ENCODE assay signal across 8 cellular contexts in genomic region chr1:232950197-232950918, GRCh38. TPM values are rescaled to one million over a fixed set of nuclear protein-coding genes. Genes with fewer than 3 reads are reported as not detected.
DNase-seq lines count a peak whose midpoint lies in the region; ATAC-seq and TF ChIP-seq lines count a peak whose summit lies in the region.

A gene with protein sequence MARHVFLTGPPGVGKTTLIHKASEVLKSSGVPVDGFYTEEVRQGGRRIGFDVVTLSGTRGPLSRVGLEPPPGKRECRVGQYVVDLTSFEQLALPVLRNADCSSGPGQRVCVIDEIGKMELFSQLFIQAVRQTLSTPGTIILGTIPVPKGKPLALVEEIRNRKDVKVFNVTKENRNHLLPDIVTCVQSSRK (plus strand): TSS chr1:232950611. CDS start chr1:232950711, 100 bp downstream.

- peak; percentile 98 for DNase-seq in GM23248
- peak; percentile 86 to 90 for DNase-seq in Kasumi-1 (lab: John Stamatoyannopoulos, UW)
- DNase-seq in RWPE1 (ENCODE audit: low spot score): peak; percentile 98
- peak; percentile 89 for DNase-seq in fibroblast of mammary gland (ENCODE audit: low read depth)
- DNase-seq in natural killer cell: peak; percentile 94
- DNase-seq in stimulated activated naive CD4-positive, alpha-beta T cell treated with Interleukin-2 at 50 U/mL for 16 hours (lab: John Stamatoyannopoulos, UW): peak; percentile 89

- in situ Hi-C loops in GM23248 (cut with MboI): loop anchor here (10.0 kb wide), 1 partner anchor 316 kb away; the partner anchor contains the start of gene SIPA1L2

- H3K9me2 ChIP-seq in DOHH2 (replicated peaks; ENCODE audit: control insufficient read depth, low read length) (no peaks in the 10 kb centered on the region; the same call in 1 of the 2 replicates), GM23248 (ENCODE audit: insufficient read depth) (no peaks in the 10 kb centered on the region)

- TF ChIP-seq CTCF in DOHH2 (IDR thresholded peaks at IDR 0.05; ENCODE audit: low read depth, low read length, poor library complexity, severe bottlenecking): no peak
- no peak for TF ChIP-seq CTCF in RWPE1 (conservative IDR thresholded peaks at IDR 0.05; ENCODE audit: low read depth)
- no peak for TF ChIP-seq CTCF in fibroblast of mammary gland (conservative IDR thresholded peaks at IDR 0.05; ENCODE audit: control insufficient read depth, insufficient read depth, low read depth, low read length)
- no peak for TF ChIP-seq CTCF in natural killer cell (IDR thresholded peaks at IDR 0.05)

- H3K4me2 ChIP-seq in DOHH2 (ENCODE audit: low read length) (peak within 1 kb of the TSS; percentile 90), GM23248 (ENCODE audit: unreplicated experiment) (peak within 1 kb of the TSS; percentile 74)

- H3K4me3 ChIP-seq in DOHH2 (ENCODE audit: low read length) (peak within 1 kb of the TSS; percentile 84), GM23248 (peak within 1 kb of the TSS; percentile 92), fibroblast of mammary gland (ENCODE audit: control insufficient read depth, low read depth, low read length) (peak within 1 kb of the TSS; percentile 87)

- H3K9me3 Mint-ChIP-seq in activated T-helper 17 cell treated with anti-CD3 and anti-CD28 coated beads, Interleukin-2, amount 50 U/mL, for 72 hours: no peaks in the 10 kb centered on the region
- H3K9me3 Mint-ChIP-seq in natural killer cell: no peaks in the 10 kb centered on the region

- CTCF ChIA-PET in RWPE1 (lab: Yijun Ruan, JAX): no interaction called here

- POLR2A ChIA-PET in RWPE1 (lab: Yijun Ruan, JAX; ENCODE audit: low non-redundant PET): no interaction called here

- H3K36me3 ChIP-seq in DOHH2 (ENCODE audit: control insufficient read depth, low read length): no peaks in the 10 kb centered on the region; the same call in 1 of the 2 replicates
- H3K36me3 ChIP-seq in GM23248 (ENCODE audit: low read depth): no peaks in the 10 kb centered on the region

- ATAC-seq in activated T-helper 17 cell treated with anti-CD3 and anti-CD28 coated beads, Interleukin-2, amount 50 U/mL, for 72 hours (replicated peaks): peak; percentile 86
- peak; percentile 86 to 88 (median 87) for ATAC-seq in natural killer cell

- H3K4me3 Mint-ChIP-seq in activated T-helper 17 cell treated with anti-CD3 and anti-CD28 coated beads, Interleukin-2, amount 50 U/mL, for 72 hours: peak within 1 kb of the TSS; percentile 96
- peak within 1 kb of the TSS; percentile 93 for H3K4me3 Mint-ChIP-seq in natural killer cell

- H4K20me1 ChIP-seq in DOHH2 (ENCODE audit: control insufficient read depth, insufficient read depth, low read depth, low read length): no peaks in the 10 kb centered on the region; the same call in 1 of the 2 replicates
- no peaks in the 10 kb centered on the region for H4K20me1 ChIP-seq in GM23248 (ENCODE audit: insufficient read depth)

- H3K79me2 ChIP-seq in DOHH2 (ENCODE audit: control insufficient read depth, low read length) (peaks cover 51% of the 10 kb centered on the region), GM23248 (ENCODE audit: insufficient read depth) (peaks cover 26% of the 10 kb centered on the region)

- H3K27ac ChIP-seq in DOHH2 (ENCODE audit: low read depth, low read length) (peak within 1 kb of the TSS; percentile 29), GM23248 (peak within 1 kb of the TSS; percentile 52), RWPE1 (peak within 1 kb of the TSS; percentile 75)

- WGBS in GM23248 (ENCODE audit: low coverage in 1 of 2, low lambda C conversion rate in 2 of 2, missing lambda C conversion rate in 2 of 2), 2 experiments: 1 to 2% methylated on average over 24 to 45 of the region's 47 CpGs

- H3K36me3 Mint-ChIP-seq in activated T-helper 17 cell treated with anti-CD3 and anti-CD28 coated beads, Interleukin-2, amount 50 U/mL, for 72 hours (ENCODE audit: low read depth): peaks cover 14% of the 10 kb centered on the region
- H3K36me3 Mint-ChIP-seq in natural killer cell: no peaks in the 10 kb centered on the region

- no peaks in the 10 kb centered on the region for H3K27me3 Mint-ChIP-seq in activated T-helper 17 cell treated with anti-CD3 and anti-CD28 coated beads, Interleukin-2, amount 50 U/mL, for 72 hours
- no peaks in the 10 kb centered on the region for H3K27me3 Mint-ChIP-seq in natural killer cell (ENCODE audit: low read depth in 2 of 2)

- intact Hi-C loops in natural killer cell (cut with micrococcal nuclease): loop anchor here (2.0 kb wide), 1 partner anchor 316 kb away; no protein-coding TSS in a partner anchor

- H3K27me3 ChIP-seq in DOHH2 (ENCODE audit: control insufficient read depth, low read length) (no peaks in the 10 kb centered on the region), GM23248 (replicated peaks; ENCODE audit: insufficient read depth) (no peaks in the 10 kb centered on the region)

- H3K4me1 ChIP-seq in DOHH2 (ENCODE audit: control insufficient read depth, low read length): peaks cover 35% of the 10 kb centered on the region
- H3K4me1 ChIP-seq in GM23248 (ENCODE audit: insufficient read depth): peaks cover 21% of the 10 kb centered on the region

- H3K4me1 Mint-ChIP-seq in activated T-helper 17 cell treated with anti-CD3 and anti-CD28 coated beads, Interleukin-2, amount 50 U/mL, for 72 hours: peaks cover 21% of the 10 kb centered on the region
- H3K4me1 Mint-ChIP-seq in natural killer cell: peaks cover 39 to 47% of the 10 kb centered on the region in 2 donors

- peak within 1 kb of the TSS; percentile 92 for H3K27ac Mint-ChIP-seq in activated T-helper 17 cell treated with anti-CD3 and anti-CD28 coated beads, Interleukin-2, amount 50 U/mL, for 72 hours
- peak within 1 kb of the TSS; percentile 90 to 94 for H3K27ac Mint-ChIP-seq in natural killer cell

- H3F3A ChIP-seq in DOHH2 (ENCODE audit: control insufficient read depth, insufficient read depth) (no peaks in the 10 kb centered on the region), GM23248 (ENCODE audit: insufficient read depth) (0 out of 2 replicates have a peak, but pooled peaks cover 9% of the 10 kb centered on the region)

- H3K9me3 ChIP-seq in DOHH2 (ENCODE audit: control insufficient read depth, insufficient read depth, low read length) (no peaks in the 10 kb centered on the region), GM23248 (ENCODE audit: low read depth) (no peaks in the 10 kb centered on the region)

- H3K9ac ChIP-seq in GM23248: peak within 1 kb of the TSS; percentile 81

- H2AFZ ChIP-seq in GM23248: peak within 1 kb of the TSS; percentile 87

RNA-seq across cellular contexts. Expression of the gene that starts here (rescaled TPM):
- 23.8 and 47.0 TPM in 2 replicates for total RNA-seq in GM23248 (2014; rRNA removed; shearing (Covaris generic))
- polyA plus RNA-seq in GM23248 (2016; fragmentation: Nextera tagmentation; extraction: Ambion mirVana): 67.2 and 67.7 TPM in 2 replicates
- 10 to 100 TPM; 40.9 to 53.0 TPM for total RNA-seq in activated T-helper 17 cell treated with anti-CD3 and anti-CD28 coated beads, Interleukin-2, amount 50 U/mL, for 72 hours
- total RNA-seq in natural killer cell: 10 to 100 TPM; 12.9 to 25.7 (median 17.4) TPM

Comparison
In these comparisons a context has a peak if more than half of its experiments do, and no peak if none do; other contexts are left out.
1. Peak in every context shown above with its lines: DNase-seq, ATAC-seq, H3K4me3 ChIP-seq and H3K27ac ChIP-seq.